ENCODE assay signal across 18 cellular contexts in genomic region chr16:3587547-3588110, GRCh38. TPM values are rescaled to one million over a fixed set of nuclear protein-coding genes. Genes with fewer than 3 reads are reported as not detected.
DNase-seq lines count a peak whose midpoint lies in the region; ATAC-seq lines count a peak whose summit lies in the region.
"Had no signal": no experiment of that assay in that cellular context is flagged by ENCODE, and none has a peak within 500 bp of the region (broad histone marks: within the 10 kb centered on the region; RNA-seq: fewer than 3 reads in every experiment).

No MANE protein-coding gene starts in this region.

- no peak overlapping the region for H3K9ac ChIP-seq in trophoblast cell (ENCODE audit: low read length)

- peak; percentile 69 for DNase-seq in NCI-H526 treated with DMSO at 0.1 percent for 48 hours (lab: John Stamatoyannopoulos, UW)
- peak; percentile 54 to 60 for DNase-seq in trophoblast cell
- no peak for DNase-seq in left colon
- DNase-seq in T-helper 1 cell: no peak
- no peak for DNase-seq in hypothalamus (lab: John Stamatoyannopoulos, UW)
- DNase-seq: activated CD4-positive, alpha-beta T cell treated with anti-CD3 and anti-CD28 coated beads, Interleukin-2, amount 50 U/mL, for 48 hours; activated T-cell treated with anti-CD3 and anti-CD28 coated beads, Interleukin-2, amount 50 U/mL, for 48 hours; BE2C; DMS53; effector CD4-positive, alpha-beta T cell; heart right ventricle; NCI-H1092; nucleus accumbens; right lobe of liver had no signal

- H3K4me3 ChIP-seq in trophoblast cell (ENCODE audit: low read depth, low read length): no peak overlapping the region
- H3K4me3 ChIP-seq: heart right ventricle, K562, right lobe of liver, SJSA1 had no signal

- no peaks in the 10 kb centered on the region for H3K9me3 ChIP-seq in trophoblast cell (ENCODE audit: insufficient read depth, low read depth, low read length)
- H3K9me3 ChIP-seq: BE2C, heart right ventricle, right lobe of liver, SJSA1 had no signal

- no peak overlapping the region for H3K27ac ChIP-seq in trophoblast cell (ENCODE audit: low read depth, low read length)
- H3K27ac ChIP-seq: heart right ventricle, right lobe of liver, SJSA1 had no signal

- no peak overlapping the region for H4K12ac ChIP-seq in trophoblast cell (ENCODE audit: low read depth, low read length)

- no peak overlapping the region for H3K18ac ChIP-seq in trophoblast cell (ENCODE audit: low read length)

- no CpG with 5 or more reads among the region's 15 CpGs for WGBS in trophoblast cell (ENCODE audit: extremely low coverage, insufficient coverage, insufficient read length)

- no peak overlapping the region for H2AFZ ChIP-seq in trophoblast cell (ENCODE audit: insufficient read depth, low read length, poor library complexity)

- peaks cover 30 to 33% of the 10 kb centered on the region in 2 experiments for H3K36me3 ChIP-seq in trophoblast cell (ENCODE audit: control insufficient read depth in 1 of 2, insufficient read depth in 2 of 2, low read length in 2 of 2)
- H3K36me3 ChIP-seq: right lobe of liver had no signal

- H2AK5ac ChIP-seq in trophoblast cell (ENCODE audit: low read length): no peak overlapping the region

- intact Hi-C loops in left colon (cut with DNase I, micrococcal nuclease): no loop called here

- peaks cover 2% of the 10 kb centered on the region in 2 experiments for H3K4me1 ChIP-seq in trophoblast cell (ENCODE audit: control insufficient read depth in 1 of 2, insufficient read depth in 2 of 2, low read length in 2 of 2)
- H3K4me1 ChIP-seq: BE2C, right lobe of liver, SJSA1 had no signal

- H3K79me1 ChIP-seq in trophoblast cell (ENCODE audit: low read length): no peaks in the 10 kb centered on the region

- H4K91ac ChIP-seq in trophoblast cell (ENCODE audit: low read depth, low read length): no peak overlapping the region

- no peak overlapping the region for H2BK5ac ChIP-seq in trophoblast cell (ENCODE audit: low read depth, low read length, poor library complexity)

- H3K4ac ChIP-seq in trophoblast cell (ENCODE audit: low read depth, low read length): no peak overlapping the region

- H4K8ac ChIP-seq in trophoblast cell (ENCODE audit: low read depth, low read length): no peak overlapping the region

- peak; percentile 53 for ATAC-seq in GM19043 (IDR thresholded peaks at IDR 0.05; ENCODE audit: low read depth, unreplicated experiment)
- peak; percentile 45 for ATAC-seq in HG02623 (IDR thresholded peaks at IDR 0.05; ENCODE audit: unreplicated experiment)
- no peak for ATAC-seq in left colon
- ATAC-seq: heart right ventricle, K562, right lobe of liver had no signal

- H2BK120ac ChIP-seq in trophoblast cell (ENCODE audit: insufficient read depth, low read length, poor library complexity): no peak overlapping the region

- H3K14ac ChIP-seq in trophoblast cell (ENCODE audit: low read length): no peak overlapping the region

- H3K79me2 ChIP-seq in trophoblast cell (ENCODE audit: control insufficient read depth, insufficient read depth, low read length, poor library complexity): no peaks in the 10 kb centered on the region

- H3K4me2 ChIP-seq in trophoblast cell (ENCODE audit: low read length): no peak overlapping the region

- H3K23ac ChIP-seq in trophoblast cell (ENCODE audit: low read length): no peak overlapping the region

- no peak overlapping the region for H2BK12ac ChIP-seq in trophoblast cell (ENCODE audit: low read length)

- H3K27me3 ChIP-seq in trophoblast cell (ENCODE audit: insufficient read depth, low read length): no peaks in the 10 kb centered on the region
- H3K27me3 ChIP-seq: BE2C, heart right ventricle, right lobe of liver, SJSA1 had no signal

RNA-seq across cellular contexts. Expression of gene NLRC3, which starts 10.4 kb away (rescaled TPM):
- polyA plus RNA-seq in trophoblast cell (2013): 0.01 and 0.08 TPM in 2 replicates
- total RNA-seq in left colon: 1 to 10 TPM; 1.3 to 1.4 TPM
- total RNA-seq: SJSA1 had no signal

RNA-seq across cellular contexts. Expression of gene SLX4, which starts 23.8 kb away (rescaled TPM):
- 5.4 and 5.6 TPM in 2 replicates for polyA plus RNA-seq in trophoblast cell (2013)
- total RNA-seq in left colon: 1 to 10 TPM; 3.7 to 4.9 TPM

Comparison
In these comparisons a context has a peak if more than half of its experiments do, and no peak if none do; other contexts are left out.
1. DNase-seq: peak in NCI-H526 treated with DMSO at 0.1 percent for 48 hours (single experiment) and trophoblast cell (2 of 2); none in left colon (0 of 2), T-helper 1 cell (0 of 5) and hypothalamus (0 of 51).